Comparison of ENCODE assay signal across 33 cellular contexts in genomic region chr5:51625224-51625968, GRCh38.
"Had no signal": no experiment of that assay in that cellular context is flagged by ENCODE, and none has a peak within 500 bp of the region (broad histone marks: within the 10 kb centered on the region; RNA-seq: fewer than 3 reads in every experiment).

No MANE protein-coding gene starts in this region.

- H3K27ac ChIP-seq: adrenal gland, ascending aorta, body of pancreas, brain microvascular endothelial cell, breast epithelium, cardiac muscle cell had no signal

- H3K9me3 ChIP-seq: adrenal gland, ascending aorta, body of pancreas, breast epithelium had no signal

- ATAC-seq: activated naive CD4-positive, alpha-beta T cell treated with anti-CD3 and anti-CD28 coated beads, Interleukin-2, amount 50 U/mL, for 72 hours; activated naive CD8-positive, alpha-beta T cell treated with anti-CD3 and anti-CD28 coated beads, Interleukin-2, amount 50 U/mL, for 24 hours; activated T-cell treated with anti-CD3 and anti-CD28 coated beads, Interleukin-2, amount 50 U/mL, for 4 hours; activated T-cell treated with anti-CD3 and anti-CD28 coated beads, Interleukin-2, amount 50 U/mL, for 72 hours; activated T-helper 17 cell treated with anti-CD3 and anti-CD28 coated beads, Interleukin-2, amount 50 U/mL, for 72 hours; body of pancreas had no signal

- H3K27me3 ChIP-seq: adrenal gland, ascending aorta, body of pancreas, brain microvascular endothelial cell, breast epithelium had no signal

- H3K4me1 ChIP-seq: adrenal gland, ascending aorta, body of pancreas, breast epithelium had no signal

- FAIRE-seq: astrocyte had no signal

- H3K4me3 ChIP-seq: adrenal gland, ascending aorta, body of pancreas, breast epithelium, cardiac muscle cell had no signal

- H3K36me3 ChIP-seq: adrenal gland, ascending aorta, brain microvascular endothelial cell, breast epithelium, cardiac muscle cell had no signal

- DNase-seq: activated effector memory CD4-positive, alpha-beta T cell treated with anti-CD3 and anti-CD28 coated beads, Interleukin-2, amount 50 U/mL, for 16 hours; activated effector memory CD4-positive, alpha-beta T cell treated with Interleukin-2 at 50 U/mL for 16 hours; activated gamma-delta T cell; activated gamma-delta T cell treated with Interleukin-2 at 50 U/mL for 16 hours; activated naive CD4-positive, alpha-beta T cell; activated naive CD4-positive, alpha-beta T cell treated with anti-CD3 and anti-CD28 coated beads for 36 hours; activated naive CD4-positive, alpha-beta T cell treated with anti-CD3 and anti-CD28 coated beads, Interleukin-2, amount 10 ng/mL, durations not matched to agents 7 days and 5 days; activated naive CD4-positive, alpha-beta T cell treated with anti-CD3 and anti-CD28 coated beads, Interleukin-2, amount 50 U/mL, for 16 hours; activated naive CD4-positive, alpha-beta T cell treated with Interleukin-2 at 50 U/mL for 16 hours; activated naive CD8-positive, alpha-beta T cell treated with anti-CD3 and anti-CD28 coated beads for 36 hours; activated naive CD8-positive, alpha-beta T cell treated with anti-CD3 and anti-CD28 coated beads, Interleukin-2, amount 10 ng/mL, durations not matched to agents 7 days and 5 days; activated naive CD8-positive, alpha-beta T cell treated with anti-CD3 and anti-CD28 coated beads, Interleukin-2, amount 50 U/mL, for 24 hours; activated T-cell treated with anti-CD3 and anti-CD28 coated beads, Interleukin-2, amount 50 U/mL, for 1 hour; activated T-cell treated with anti-CD3 and anti-CD28 coated beads, Interleukin-2, amount 50 U/mL, for 24 hours; activated T-cell treated with anti-CD3 and anti-CD28 coated beads, Interleukin-2, amount 50 U/mL, for 4 hours; activated T-cell treated with anti-CD3 and anti-CD28 coated beads, Interleukin-2, amount 50 U/mL, for 48 hours; activated T-cell treated with anti-CD3 and anti-CD28 coated beads, Interleukin-2, amount 50 U/mL, for 72 hours; adrenal gland; amniotic stem cell; amygdala; anterior cingulate cortex; aorta; body of pancreas; brain microvascular endothelial cell; caudate nucleus; central memory CD4-positive, alpha-beta T cell; cerebellar nuclear complex had no signal
